Comparison of ENCODE assay signal across 14 cellular contexts in the genomic region with DNA sequence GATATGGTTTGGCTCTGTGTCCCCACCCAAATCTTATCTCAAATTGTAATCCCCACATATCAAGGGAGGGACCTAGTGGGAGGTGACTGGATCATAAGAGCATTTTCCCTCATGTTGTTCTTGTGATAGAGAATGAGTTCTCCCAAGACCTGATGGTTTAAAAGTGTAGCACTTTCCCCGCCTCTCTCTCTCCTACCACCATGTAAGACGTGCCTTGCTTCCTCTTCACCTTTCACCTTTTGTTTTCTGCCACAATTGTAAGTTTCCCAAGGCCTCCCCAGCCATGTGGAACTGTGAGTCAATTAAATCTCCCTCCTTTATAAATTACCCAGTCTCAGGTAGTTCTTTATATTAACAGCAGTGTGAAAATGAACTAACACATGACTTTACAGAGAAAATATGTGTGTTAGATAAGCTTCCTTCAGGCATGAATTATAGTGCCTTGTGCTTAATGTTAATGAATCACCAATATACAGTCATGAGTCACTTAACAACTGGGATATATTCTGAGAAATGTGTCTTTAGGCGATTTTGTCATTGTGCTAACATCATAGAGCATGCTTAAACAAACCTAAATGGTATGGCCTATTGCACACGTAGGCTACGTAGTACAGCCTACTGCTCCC. TPM values are rescaled to one million over a fixed set of nuclear protein-coding genes. Genes with fewer than 3 reads are reported as not detected.
DNase-seq lines count a peak whose midpoint lies in the region; TF ChIP-seq lines count a peak whose summit lies in the region.
"Had no signal": no experiment of that assay in that cellular context is flagged by ENCODE, and none has a peak within 500 bp of the region (broad histone marks: within the 10 kb centered on the region; RNA-seq: fewer than 3 reads in every experiment).

No MANE protein-coding gene starts in this region.

- H3K4me3 ChIP-seq in epithelial cell of proximal tubule (ENCODE audit: low read depth, low read length): no peak overlapping the region
- H3K4me3 ChIP-seq: spleen had no signal

- H3K27ac Mint-ChIP-seq in osteocyte (ENCODE audit: unreplicated experiment): peak overlapping the region; percentile 52
- H3K27ac Mint-ChIP-seq: activated CD8-positive, alpha-beta T cell treated with anti-CD3 and anti-CD28 coated beads for 36 hours; activated naive CD4-positive, alpha-beta T cell treated with anti-CD3 and anti-CD28 coated beads, Interleukin-2, amount 10 ng/mL, durations not matched to agents 7 days and 5 days had no signal

- TF ChIP-seq CTCF in epithelial cell of proximal tubule (conservative IDR thresholded peaks at IDR 0.05; ENCODE audit: low read depth, low read length) (no peak), osteocyte (IDR thresholded peaks at IDR 0.05) (no peak)

- DNase-seq in GM04503 (ENCODE audit: low read depth): peak; percentile 27
- peak; percentile 91 for DNase-seq in RPMI7951 (ENCODE audit: low read depth)
- DNase-seq in epithelial cell of proximal tubule (ENCODE audit: low read depth): peak; percentile 99
- no peak for DNase-seq in osteocyte (ENCODE audit: extremely low spot score, unreplicated experiment)
- no peak for DNase-seq in stimulated activated naive CD4-positive, alpha-beta T cell (lab: John Stamatoyannopoulos, UW)
- DNase-seq in inferior parietal cortex (ENCODE audit: extremely low spot score): no peak
- no peak for DNase-seq in HuH-7 (ENCODE audit: low spot score)
- DNase-seq in NCI-H1105 (lab: John Stamatoyannopoulos, UW): no peak
- DNase-seq: activated CD8-positive, alpha-beta T cell treated with anti-CD3 and anti-CD28 coated beads for 36 hours; activated naive CD4-positive, alpha-beta T cell treated with anti-CD3 and anti-CD28 coated beads, Interleukin-2, amount 10 ng/mL, durations not matched to agents 7 days and 5 days; effector CD8-positive, alpha-beta T cell; NCI-H748 treated with DMSO at 0.1 percent for 48 hours; spleen; T-helper 1 cell had no signal

- H3K36me3 Mint-ChIP-seq in osteocyte (ENCODE audit: unreplicated experiment): peaks cover 6% of the 10 kb centered on the region
- H3K36me3 Mint-ChIP-seq: activated naive CD4-positive, alpha-beta T cell treated with anti-CD3 and anti-CD28 coated beads, Interleukin-2, amount 10 ng/mL, durations not matched to agents 7 days and 5 days had no signal

- H3K4me3 Mint-ChIP-seq in osteocyte (ENCODE audit: unreplicated experiment): no peak overlapping the region
- H3K4me3 Mint-ChIP-seq: activated CD8-positive, alpha-beta T cell treated with anti-CD3 and anti-CD28 coated beads for 36 hours; activated naive CD4-positive, alpha-beta T cell treated with anti-CD3 and anti-CD28 coated beads, Interleukin-2, amount 10 ng/mL, durations not matched to agents 7 days and 5 days had no signal

- H3K9me3 Mint-ChIP-seq in osteocyte (ENCODE audit: unreplicated experiment): peaks cover 6% of the 10 kb centered on the region
- H3K9me3 Mint-ChIP-seq: activated CD8-positive, alpha-beta T cell treated with anti-CD3 and anti-CD28 coated beads for 36 hours; activated naive CD4-positive, alpha-beta T cell treated with anti-CD3 and anti-CD28 coated beads, Interleukin-2, amount 10 ng/mL, durations not matched to agents 7 days and 5 days had no signal

- H3K4me1 Mint-ChIP-seq in osteocyte (ENCODE audit: unreplicated experiment): peaks cover 29% of the 10 kb centered on the region
- H3K4me1 Mint-ChIP-seq: activated naive CD4-positive, alpha-beta T cell treated with anti-CD3 and anti-CD28 coated beads, Interleukin-2, amount 10 ng/mL, durations not matched to agents 7 days and 5 days had no signal

- H3K27me3 Mint-ChIP-seq in osteocyte (ENCODE audit: unreplicated experiment): no peaks in the 10 kb centered on the region
- H3K27me3 Mint-ChIP-seq: activated CD8-positive, alpha-beta T cell treated with anti-CD3 and anti-CD28 coated beads for 36 hours; activated naive CD4-positive, alpha-beta T cell treated with anti-CD3 and anti-CD28 coated beads, Interleukin-2, amount 10 ng/mL, durations not matched to agents 7 days and 5 days had no signal

RNA-seq across cellular contexts. Expression of a gene that starts 37.9 kb away (rescaled TPM):
- total RNA-seq in RPMI7951 (2014; rRNA removed; shearing (Covaris generic)): 54.7 and 58.9 TPM in 2 replicates
- 56.7 and 64.7 TPM in 2 replicates for total RNA-seq in epithelial cell of proximal tubule
- 21.8 and 25.4 TPM in 2 replicates for total RNA-seq in osteocyte
- total RNA-seq: activated CD8-positive, alpha-beta T cell treated with anti-CD3 and anti-CD28 coated beads for 36 hours had no signal

Comparison
In these comparisons a context has a peak if more than half of its experiments do, and no peak if none do; other contexts are left out.
1. DNase-seq: peak in GM04503 (single experiment), RPMI7951 (single experiment) and epithelial cell of proximal tubule (single experiment); none in osteocyte (single experiment), stimulated activated naive CD4-positive, alpha-beta T cell (0 of 6), inferior parietal cortex (single experiment), HuH-7 (single experiment) and NCI-H1105 (single experiment).